ENCODE assay signal across 28 cellular contexts in the genomic region with DNA sequence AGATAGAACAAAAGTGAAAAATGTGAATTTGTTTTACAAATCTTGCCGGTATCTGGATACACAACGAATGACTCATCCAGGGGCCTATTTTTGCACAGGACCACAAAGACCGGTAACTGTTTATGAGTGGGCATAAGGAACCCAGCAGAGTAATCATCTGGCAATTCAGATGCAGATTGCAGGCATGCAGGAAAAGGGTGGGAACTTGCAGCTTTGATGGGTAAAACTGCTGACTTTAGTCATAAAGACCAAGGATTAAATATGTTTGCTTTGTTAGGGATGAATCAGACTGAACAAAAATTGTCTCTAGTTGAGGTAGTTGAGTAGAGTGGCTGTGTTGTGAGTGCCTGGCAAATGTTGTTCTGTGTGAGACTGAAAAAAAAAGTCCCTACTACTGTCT.
A peak's percentile ranks its signal among the peaks of the same experiment; 100 is the strongest.
DNase-seq lines count a peak whose midpoint lies in the region; ATAC-seq and TF ChIP-seq lines count a peak whose summit lies in the region.
"Had no signal": no experiment of that assay in that cellular context is flagged by ENCODE, and none has a peak within 500 bp of the region (broad histone marks: within the 10 kb centered on the region; RNA-seq: fewer than 3 reads in every experiment).

No MANE protein-coding gene starts in this region.

- peak; percentile 61 for DNase-seq in DMS53 treated with DMSO at 0.1 percent for 48 hours (lab: John Stamatoyannopoulos, UW; ENCODE audit: unreplicated experiment)
- peak; percentile 64 for DNase-seq in M059J (ENCODE audit: low read depth)
- DNase-seq in astrocyte of the cerebellum (ENCODE audit: low read depth) = peak; percentile 40
- DNase-seq in DMS153 (lab: John Stamatoyannopoulos, UW) = no peak
- no peak for DNase-seq in AG20443 (ENCODE audit: low spot score)
- no peak for DNase-seq in sciatic nerve (ENCODE audit: low spot score)
- DNase-seq in Peyer's patch = no peak
- DNase-seq: ACHN; activated CD4-positive, alpha-beta T cell treated with anti-CD3 and anti-CD28 coated beads, Interleukin-2, amount 10 ng/mL, durations not matched to agents 24 days and 14 days; activated naive CD4-positive, alpha-beta T cell treated with anti-CD3 and anti-CD28 coated beads, Interleukin-2, amount 10 ng/mL, durations not matched to agents 7 days and 5 days; amniotic stem cell; central memory CD4-positive, alpha-beta T cell; Karpas-422; left ventricle myocardium superior; midbrain; NCI-H1694 treated with DMSO at 0.1 percent for 48 hours; NCI-H2171; NCI-H510A treated with DMSO at 0.1 percent for 48 hours; NK-92 treated with Interleukin-12 subunit alpha and Interleukin-12 subunit beta, amount 100 ng/mL, for 24 hours; ovary; stimulated activated CD4-positive, alpha-beta T cell treated with anti-CD3 and anti-CD28 coated beads, Interleukin-12 subunit alpha, Interleukin-12 subunit beta, amount 100 ng/mL, for 4 hours; stimulated activated CD4-positive, alpha-beta T cell treated with anti-CD3 and anti-CD28 coated beads, Interleukin-4, amount 100 ng/mL, for 24 hours; stimulated activated naive B cell treated with anti-CD40 and anti-IgM and Interleukin-4, amounts not matched to agents 10 μg/mL and 1 μg/mL and 100 μg/mL, for 72 hours; T-helper 1 cell; uterus had no signal

- H3K4me3 ChIP-seq in astrocyte of the cerebellum (ENCODE audit: low read depth, low read length) (no peak overlapping the region), iPS-20b (ENCODE audit: low read length) (no peak overlapping the region), Peyer's patch (no peak overlapping the region)
- H3K4me3 ChIP-seq: ovary, uterus had no signal

- H3K9me3 ChIP-seq in iPS-20b (ENCODE audit: insufficient read depth, low read depth, low read length) (peaks cover 4% of the 10 kb centered on the region; the same call in 1 of the 2 replicates), Peyer's patch (no peaks in the 10 kb centered on the region)
- H3K9me3 ChIP-seq: ovary, uterus had no signal

- intact Hi-C loops in sciatic nerve (cut with DNase I) = no loop called here

- H3K27ac ChIP-seq in iPS-20b (ENCODE audit: low read length) = peak overlapping the region; percentile 18
- no peak overlapping the region for H3K27ac ChIP-seq in Peyer's patch
- H3K27ac ChIP-seq: ovary, uterus had no signal

- TF ChIP-seq POLR2A in Peyer's patch (IDR thresholded peaks at IDR 0.05) = no peak

- H3K4me1 ChIP-seq in iPS-20b (ENCODE audit: insufficient read depth, low read length) = peaks cover 10% of the 10 kb centered on the region
- no peaks in the 10 kb centered on the region for H3K4me1 ChIP-seq in Peyer's patch
- H3K4me1 ChIP-seq: uterus had no signal

- ATAC-seq in sciatic nerve = no peak
- ATAC-seq: left ventricle myocardium superior; natural killer cell treated with Interleukin-12 subunit alpha and Interleukin-12 subunit beta and Interleukin-15 and Interleukin-18, amount 100 ng/mL, for 72 hours; Panc1; stimulated activated naive B cell treated with anti-CD40 and anti-IgM and Interleukin-4, amounts not matched to agents 10 μg/mL and 1 μg/mL and 100 μg/mL, for 72 hours had no signal

- in situ Hi-C loops in astrocyte of the cerebellum (cut with HindIII; ENCODE audit: low sequenced_read_pairs) = no loop called here

- no peaks in the 10 kb centered on the region for H3K36me3 ChIP-seq in iPS-20b (ENCODE audit: insufficient read depth, low read depth, low read length)
- H3K36me3 ChIP-seq in Peyer's patch = no peaks in the 10 kb centered on the region
- H3K36me3 ChIP-seq: ovary, uterus had no signal

- H3K9ac ChIP-seq in iPS-20b (ENCODE audit: low read depth, low read length) = no peak overlapping the region

- H3K27me3 ChIP-seq in iPS-20b (ENCODE audit: insufficient read depth, low read length) = no peaks in the 10 kb centered on the region
- H3K27me3 ChIP-seq in Peyer's patch = no peaks in the 10 kb centered on the region
- H3K27me3 ChIP-seq: ovary, uterus had no signal

- TF ChIP-seq CTCF in astrocyte of the cerebellum (IDR thresholded peaks at IDR 0.05; ENCODE audit: low read depth, low read length, missing control alignments) (no peak), Peyer's patch (IDR thresholded peaks at IDR 0.05) (no peak)

Comparison
In these comparisons a context has a peak if more than half of its experiments do, and no peak if none do; other contexts are left out.
1. DNase-seq: peak in DMS53 treated with DMSO at 0.1 percent for 48 hours (single experiment), M059J (single experiment) and astrocyte of the cerebellum (single experiment); none in DMS153 (single experiment), AG20443 (single experiment), sciatic nerve (single experiment) and Peyer's patch (0 of 3).